In genomic region chr9:128771094-128771721, GRCh38 we compare ENCODE assay signal across 8 cellular contexts. TPM values are rescaled to one million over a fixed set of nuclear protein-coding genes. Genes with fewer than 3 reads are reported as not detected.
A peak's percentile ranks its signal among the peaks of the same experiment; 100 is the strongest.
DNase-seq lines count a peak whose midpoint lies in the region; ATAC-seq and TF ChIP-seq lines count a peak whose summit lies in the region.

No MANE protein-coding gene starts in this region.

- H3K4me1 ChIP-seq in RWPE2 (ENCODE audit: insufficient read depth, poor library complexity, severe bottlenecking): no peaks in the 10 kb centered on the region
- peaks cover 4% of the 10 kb centered on the region for H3K4me1 ChIP-seq in endocrine pancreas (ENCODE audit: control insufficient read depth, insufficient read depth, low read length)
- H3K4me1 ChIP-seq in mucosa of rectum (ENCODE audit: control insufficient read depth in 2 of 2, insufficient read depth in 2 of 2, low read length in 2 of 2): peaks cover 13 to 15% of the 10 kb centered on the region in 2 donors

- peaks cover 5% of the 10 kb centered on the region for H3K36me3 Mint-ChIP-seq in activated CD4-positive, alpha-beta T cell treated with anti-CD3 and anti-CD28 coated beads for 36 hours (ENCODE audit: low read depth)

- no peaks in the 10 kb centered on the region for H3K9me3 Mint-ChIP-seq in activated CD4-positive, alpha-beta T cell treated with anti-CD3 and anti-CD28 coated beads for 36 hours (ENCODE audit: low read depth)

- no peaks in the 10 kb centered on the region for H3K36me3 ChIP-seq in RWPE2 (ENCODE audit: low read depth)
- no peaks in the 10 kb centered on the region for H3K36me3 ChIP-seq in endocrine pancreas (ENCODE audit: control insufficient read depth, insufficient read depth, low read length)
- H3K36me3 ChIP-seq in mucosa of rectum (ENCODE audit: control insufficient read depth in 2 of 2, insufficient read depth in 2 of 2, low read length in 2 of 2): peaks cover 3 to 10% of the 10 kb centered on the region in 2 donors

- peaks cover 18% of the 10 kb centered on the region for H3K4me1 Mint-ChIP-seq in activated CD4-positive, alpha-beta T cell treated with anti-CD3 and anti-CD28 coated beads for 36 hours

- H3K4me3 ChIP-seq in RWPE2 (ENCODE audit: severe bottlenecking): peak overlapping the region; percentile 75
- H3K4me3 ChIP-seq in endocrine pancreas (ENCODE audit: control insufficient read depth, insufficient read depth, low read length): peak overlapping the region; percentile 77
- H3K4me3 ChIP-seq in mucosa of rectum (ENCODE audit: low read length in 2 of 2): peak overlapping the region; percentile 91 to 97

- intact Hi-C loops in activated CD4-positive, alpha-beta T cell treated with anti-CD3 and anti-CD28 coated beads for 36 hours (cut with DNase I, micrococcal nuclease): loop anchor here (1.0 to 10.0 kb wide), 18 partner anchors 16 to 610 kb away; partner anchors contain the start of genes ENDOG (in 2 of the 2), TBC1D13 (in 2 of the 2), ZDHHC12 (in 2 of the 2) and BBLN (in 1 of the 2)

- no peaks in the 10 kb centered on the region for H3K9me3 ChIP-seq in RWPE2 (ENCODE audit: severe bottlenecking)
- H3K9me3 ChIP-seq in endocrine pancreas (ENCODE audit: control insufficient read depth, low read length): no peaks in the 10 kb centered on the region
- no peaks in the 10 kb centered on the region for H3K9me3 ChIP-seq in mucosa of rectum (ENCODE audit: control insufficient read depth in 2 of 2, low read length in 2 of 2)

- CTCF ChIA-PET in activated CD4-positive, alpha-beta T cell treated with anti-CD3 and anti-CD28 coated beads for 36 hours (lab: Charles Lee): interaction anchor here (0.6 to 2.3 kb wide), 7 partner anchors 9 to 799 kb away, joined by 3 to 11 read pairs (median 3); partner anchors contain the start of genes ENDOG and SPOUT1

- POLR2A ChIA-PET in activated CD4-positive, alpha-beta T cell treated with anti-CD3 and anti-CD28 coated beads for 36 hours (lab: Charles Lee): interaction anchor here (0.5 to 0.7 kb wide), 2 partner anchors 85 to 135 kb away, joined by 3 to 4 read pairs; no protein-coding TSS in a partner anchor

- H3K27ac ChIP-seq in RWPE2 (ENCODE audit: poor library complexity, severe bottlenecking) (peak overlapping the region; percentile 66), mucosa of rectum (ENCODE audit: low read depth in 2 of 2, low read length in 2 of 2) (peak overlapping the region; percentile 97 to 98)

- H3K27ac Mint-ChIP-seq in activated CD4-positive, alpha-beta T cell treated with anti-CD3 and anti-CD28 coated beads for 36 hours: peak overlapping the region; percentile 86

- no peak for DNase-seq in activated CD4-positive, alpha-beta T cell treated with anti-CD3 and anti-CD28 coated beads for 36 hours
- no peak for DNase-seq in activated CD4-positive, alpha-beta T cell treated with anti-CD3 and anti-CD28 coated beads for 48 hours
- DNase-seq in RWPE2 (ENCODE audit: low spot score) (no peak), amniotic stem cell (lab: John Stamatoyannopoulos, UW) (no peak), NCI-H1092 treated with DMSO at 0.1 percent for 48 hours (lab: John Stamatoyannopoulos, UW) (no peak)

- peak; percentile 34 for ATAC-seq in activated CD4-positive, alpha-beta T cell treated with anti-CD3 and anti-CD28 coated beads for 36 hours
- ATAC-seq in HG02884 (IDR thresholded peaks at IDR 0.05; ENCODE audit: unreplicated experiment) (peak; percentile 43), RWPE2 (ENCODE audit: low read depth) (peak; percentile 44)

- peak overlapping the region; percentile 82 for H3K4me3 Mint-ChIP-seq in activated CD4-positive, alpha-beta T cell treated with anti-CD3 and anti-CD28 coated beads for 36 hours

- H3K9ac ChIP-seq in endocrine pancreas (ENCODE audit: control insufficient read depth, insufficient read depth, low read length) (peak overlapping the region; percentile 75), mucosa of rectum (ENCODE audit: low read depth in 1 of 2, low read length in 2 of 2) (peak overlapping the region; percentile 99)

- TF ChIP-seq CTCF in RWPE2 (IDR thresholded peaks at IDR 0.05; ENCODE audit: poor library complexity, severe bottlenecking): no peak

- no peaks in the 10 kb centered on the region for H3K27me3 Mint-ChIP-seq in activated CD4-positive, alpha-beta T cell treated with anti-CD3 and anti-CD28 coated beads for 36 hours

- no peaks in the 10 kb centered on the region for H3K27me3 ChIP-seq in RWPE2 (ENCODE audit: insufficient read depth, poor library complexity, severe bottlenecking)
- H3K27me3 ChIP-seq in endocrine pancreas (ENCODE audit: control insufficient read depth, insufficient read depth, low read length): no peaks in the 10 kb centered on the region
- no peaks in the 10 kb centered on the region for H3K27me3 ChIP-seq in mucosa of rectum (ENCODE audit: control insufficient read depth in 2 of 2, insufficient read depth in 2 of 2, low read length in 2 of 2)

RNA-seq across cellular contexts. Expression of gene ZER1, which starts 0.5 kb away (rescaled TPM):
- total RNA-seq in activated CD4-positive, alpha-beta T cell treated with anti-CD3 and anti-CD28 coated beads for 36 hours: 10 to 100 TPM; 17.1 to 19.3 TPM

RNA-seq across cellular contexts. Expression of gene TBC1D13, which starts 15.8 kb away (rescaled TPM):
- 10 to 100 TPM; 10.5 to 14.0 TPM for total RNA-seq in activated CD4-positive, alpha-beta T cell treated with anti-CD3 and anti-CD28 coated beads for 36 hours

RNA-seq across cellular contexts. Expression of gene ENDOG, which starts 47.1 kb away (rescaled TPM):
- 1 to 10 TPM; 7.3 to 9.3 TPM for total RNA-seq in activated CD4-positive, alpha-beta T cell treated with anti-CD3 and anti-CD28 coated beads for 36 hours

RNA-seq across cellular contexts. Expression of gene ZDHHC12, which starts 47.3 kb away (rescaled TPM):
- total RNA-seq in activated CD4-positive, alpha-beta T cell treated with anti-CD3 and anti-CD28 coated beads for 36 hours: 10 to 100 TPM; 45.3 to 49.5 TPM

RNA-seq across cellular contexts. Expression of gene SPOUT1, which starts 58.4 kb away (rescaled TPM):
- total RNA-seq in activated CD4-positive, alpha-beta T cell treated with anti-CD3 and anti-CD28 coated beads for 36 hours: 10 to 100 TPM; 87.9 to 92.9 TPM
